ENCODE assay signal across 21 cellular contexts in the genomic region with DNA sequence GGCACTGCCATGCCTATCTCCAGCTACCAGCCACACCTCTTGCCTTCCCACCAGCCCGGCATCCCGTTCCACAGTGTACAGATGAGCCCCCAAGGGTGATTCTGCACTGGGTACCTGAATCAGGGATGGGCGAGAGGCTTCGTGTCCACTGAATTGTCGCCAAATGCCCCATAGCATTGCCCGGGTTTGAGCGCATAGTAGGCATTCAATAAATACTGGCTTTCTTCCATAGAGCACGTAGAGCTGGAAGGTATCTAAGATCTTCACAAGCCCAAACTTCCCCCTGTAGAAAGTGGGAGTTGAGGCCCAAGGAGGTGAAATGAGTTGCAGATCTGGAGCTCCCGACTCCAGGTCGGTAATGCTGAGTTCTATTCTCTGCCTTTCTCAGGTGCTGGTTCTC.
"Had no signal": no experiment of that assay in that cellular context is flagged by ENCODE, and none has a peak within 500 bp of the region (broad histone marks: within the 10 kb centered on the region; RNA-seq: fewer than 3 reads in every experiment).

No MANE protein-coding gene starts in this region.

- DNase-seq: Karpas-422, KG1, MM.1S, NCI-H1092 treated with DMSO at 0.1 percent for 48 hours, NCI-H1436, NCI-H187, NCI-H2029, NCI-H2081 treated with DMSO at 0.1 percent for 48 hours, NCI-H2171, NCI-H226, NCI-H446, NCI-H510A, NCI-H524 treated with DMSO at 0.1 percent for 48 hours, NCI-H69, NCI-H774, PC-3, SHP77, SK-N-SH, SW 1271 had no signal

- H3K9me2 ChIP-seq: SK-N-SH had no signal

- FAIRE-seq: HepG2 had no signal

- ATAC-seq: HepG2, Panc1, PC-3 had no signal

- H3K9me3 ChIP-seq: SK-N-SH had no signal

- H3K9ac ChIP-seq: SK-N-SH had no signal
